ENCODE assay signal across 1 cellular context in the genomic region with DNA sequence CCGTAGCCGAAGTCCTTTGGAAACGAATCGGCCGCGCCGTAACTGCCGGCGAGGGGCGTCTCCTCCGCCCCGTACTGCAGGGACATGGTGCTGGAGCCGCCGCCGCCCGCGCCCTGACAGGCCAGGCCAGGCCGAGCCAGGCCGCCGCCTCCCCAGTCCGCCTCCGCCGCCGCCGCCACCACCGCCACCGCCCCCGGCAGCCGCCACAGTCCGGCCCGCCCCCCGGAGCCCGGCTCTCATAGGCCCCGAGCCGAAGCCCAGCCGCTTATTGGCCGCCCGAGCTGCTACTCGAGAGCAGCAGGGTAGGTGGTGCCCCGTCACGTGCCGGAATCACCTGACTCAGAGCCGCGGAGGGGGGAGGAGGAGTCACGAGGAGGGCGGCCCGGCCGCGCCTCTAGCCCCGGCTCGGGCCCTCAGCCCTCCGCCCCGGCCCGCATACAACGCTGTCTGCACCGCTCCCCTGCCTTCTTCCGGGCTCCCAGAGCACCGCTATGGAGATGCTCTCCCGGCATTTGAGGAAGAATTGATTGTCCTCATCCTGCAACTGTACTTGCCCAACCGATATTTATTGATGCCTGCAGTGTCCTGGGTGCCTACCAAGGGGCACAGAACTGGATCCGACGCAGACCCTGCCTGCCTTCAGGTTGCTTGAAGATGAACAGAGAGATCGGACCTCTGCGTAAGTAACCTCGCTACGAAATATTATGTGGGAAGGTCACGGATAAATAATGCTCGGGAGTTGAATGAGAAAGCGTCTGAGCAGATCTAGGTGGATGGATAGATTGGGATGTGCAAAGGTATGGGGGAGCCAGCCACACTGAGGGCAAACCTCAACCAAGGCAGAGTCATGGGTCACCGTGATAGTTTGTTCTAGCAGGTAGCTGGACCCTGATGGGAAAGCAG.
TF ChIP-seq lines count a peak whose summit lies in the region.

A gene with protein sequence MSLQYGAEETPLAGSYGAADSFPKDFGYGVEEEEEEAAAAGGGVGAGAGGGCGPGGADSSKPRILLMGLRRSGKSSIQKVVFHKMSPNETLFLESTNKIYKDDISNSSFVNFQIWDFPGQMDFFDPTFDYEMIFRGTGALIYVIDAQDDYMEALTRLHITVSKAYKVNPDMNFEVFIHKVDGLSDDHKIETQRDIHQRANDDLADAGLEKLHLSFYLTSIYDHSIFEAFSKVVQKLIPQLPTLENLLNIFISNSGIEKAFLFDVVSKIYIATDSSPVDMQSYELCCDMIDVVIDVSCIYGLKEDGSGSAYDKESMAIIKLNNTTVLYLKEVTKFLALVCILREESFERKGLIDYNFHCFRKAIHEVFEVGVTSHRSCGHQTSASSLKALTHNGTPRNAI (minus strand): TSS at position 212 of the 903 bp plus-strand sequence. CDS start 126 bp downstream, at position 86.

TF ChIP-seq in HepG2, 621 proteins besides CTCF, POLR2A, EP300 and RAD21 (continued from another document and continues in another):
- TF ChIP-seq, protein P1, sequence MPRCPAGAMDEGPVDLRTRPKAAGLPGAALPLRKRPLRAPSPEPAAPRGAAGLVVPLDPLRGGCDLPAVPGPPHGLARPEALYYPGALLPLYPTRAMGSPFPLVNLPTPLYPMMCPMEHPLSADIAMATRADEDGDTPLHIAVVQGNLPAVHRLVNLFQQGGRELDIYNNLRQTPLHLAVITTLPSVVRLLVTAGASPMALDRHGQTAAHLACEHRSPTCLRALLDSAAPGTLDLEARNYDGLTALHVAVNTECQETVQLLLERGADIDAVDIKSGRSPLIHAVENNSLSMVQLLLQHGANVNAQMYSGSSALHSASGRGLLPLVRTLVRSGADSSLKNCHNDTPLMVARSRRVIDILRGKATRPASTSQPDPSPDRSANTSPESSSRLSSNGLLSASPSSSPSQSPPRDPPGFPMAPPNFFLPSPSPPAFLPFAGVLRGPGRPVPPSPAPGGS (CRISPR knock-in tag; IDR thresholded peaks at IDR 0.05): peak; percentile 63; the same call in 1 of the 2 replicates
- TF ChIP-seq RXRB (CRISPR knock-in tag; IDR thresholded peaks at IDR 0.05; ENCODE audit: borderline replicate concordance) (no peak; the same call in 1 of the 2 replicates), XBP1 (CRISPR knock-in tag; IDR thresholded peaks at IDR 0.05) (no peak), SMAD9 (CRISPR knock-in tag; IDR thresholded peaks at IDR 0.05) (0 out of 2 replicates have a peak, but pooled peaks have one; percentile 49), FOXA3 (CRISPR knock-in tag; IDR thresholded peaks at IDR 0.05) (no peak), ZNF441 (CRISPR knock-in tag; IDR thresholded peaks at IDR 0.05; ENCODE audit: borderline replicate concordance) (peak; percentile 65; the same call in 1 of the 2 replicates), DPF2 (CRISPR knock-in tag; IDR thresholded peaks at IDR 0.05; ENCODE audit: borderline replicate concordance, low read depth) (no peak), LCORL (IDR thresholded peaks at IDR 0.05) (no peak), LCORL (CRISPR knock-in tag; IDR thresholded peaks at IDR 0.05) (peak; percentile 60), KLF15 (CRISPR knock-in tag; IDR thresholded peaks at IDR 0.05; ENCODE audit: borderline replicate concordance) (no peak), ZNF256 (CRISPR knock-in tag; conservative IDR thresholded peaks at IDR 0.05) (0 out of 2 replicates have a peak, but pooled peaks have one; percentile 58), FOXK2 (IDR thresholded peaks at IDR 0.05) (no peak), YEATS4 (CRISPR knock-in tag; IDR thresholded peaks at IDR 0.05; ENCODE audit: borderline replicate concordance) (0 out of 2 replicates have a peak, but pooled peaks have one; percentile 28), ZNF563 (CRISPR knock-in tag; IDR thresholded peaks at IDR 0.05) (peak; percentile 47; the same call in 1 of the 2 replicates), RARG (CRISPR knock-in tag; IDR thresholded peaks at IDR 0.05; ENCODE audit: low read depth) (no peak), ZNF790 (CRISPR knock-in tag; IDR thresholded peaks at IDR 0.05; ENCODE audit: borderline replicate concordance) (0 out of 2 replicates have a peak, but pooled peaks have one; percentile 57), TBX2 (CRISPR knock-in tag; IDR thresholded peaks at IDR 0.05; ENCODE audit: borderline replicate concordance) (peak; percentile 38; the same call in 1 of the 2 replicates), PRMT3 (CRISPR knock-in tag; IDR thresholded peaks at IDR 0.05; ENCODE audit: borderline replicate concordance, low read depth) (no peak), SMARCE1 (IDR thresholded peaks at IDR 0.05; ENCODE audit: borderline replicate concordance) (no peak), ZNF616 (CRISPR knock-in tag; IDR thresholded peaks at IDR 0.05; ENCODE audit: low read depth) (no peak), ZNF501 (CRISPR knock-in tag; IDR thresholded peaks at IDR 0.05) (peak; percentile 70), ELF4 (CRISPR knock-in tag; IDR thresholded peaks at IDR 0.05; ENCODE audit: borderline replicate concordance) (no peak; the same call in 1 of the 2 replicates), YY1 (IDR thresholded peaks at IDR 0.05; ENCODE audit: insufficient read depth, insufficient replicate concordance, low read depth, low read length) (peak; percentile 68), ZNF224 (CRISPR knock-in tag; IDR thresholded peaks at IDR 0.05) (no peak), ZNF354B (CRISPR knock-in tag; IDR thresholded peaks at IDR 0.05) (peak; percentile 91), ZNF333 (CRISPR knock-in tag; IDR thresholded peaks at IDR 0.05; ENCODE audit: borderline replicate concordance) (no peak), HNRNPK (IDR thresholded peaks at IDR 0.05; ENCODE audit: low read depth, low read length, poor library complexity, severe bottlenecking) (peak; percentile 6), ZNF605 (CRISPR knock-in tag; IDR thresholded peaks at IDR 0.05) (peak; percentile 46), SP140L (CRISPR knock-in tag; IDR thresholded peaks at IDR 0.05; ENCODE audit: borderline replicate concordance) (0 out of 2 replicates have a peak, but pooled peaks have one; percentile 28)
- TF ChIP-seq, protein P2, sequence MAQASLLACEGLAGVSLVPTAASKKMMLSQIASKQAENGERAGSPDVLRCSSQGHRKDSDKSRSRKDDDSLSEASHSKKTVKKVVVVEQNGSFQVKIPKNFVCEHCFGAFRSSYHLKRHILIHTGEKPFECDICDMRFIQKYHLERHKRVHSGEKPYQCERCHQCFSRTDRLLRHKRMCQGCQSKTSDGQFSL (CRISPR knock-in tag; IDR thresholded peaks at IDR 0.05): no peak
- TF ChIP-seq, protein P3, sequence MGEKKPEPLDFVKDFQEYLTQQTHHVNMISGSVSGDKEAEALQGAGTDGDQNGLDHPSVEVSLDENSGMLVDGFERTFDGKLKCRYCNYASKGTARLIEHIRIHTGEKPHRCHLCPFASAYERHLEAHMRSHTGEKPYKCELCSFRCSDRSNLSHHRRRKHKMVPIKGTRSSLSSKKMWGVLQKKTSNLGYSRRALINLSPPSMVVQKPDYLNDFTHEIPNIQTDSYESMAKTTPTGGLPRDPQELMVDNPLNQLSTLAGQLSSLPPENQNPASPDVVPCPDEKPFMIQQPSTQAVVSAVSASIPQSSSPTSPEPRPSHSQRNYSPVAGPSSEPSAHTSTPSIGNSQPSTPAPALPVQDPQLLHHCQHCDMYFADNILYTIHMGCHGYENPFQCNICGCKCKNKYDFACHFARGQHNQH (CRISPR knock-in tag; IDR thresholded peaks at IDR 0.05): 0 out of 2 replicates have a peak, but pooled peaks have one; percentile 19
- TF ChIP-seq, protein P4, sequence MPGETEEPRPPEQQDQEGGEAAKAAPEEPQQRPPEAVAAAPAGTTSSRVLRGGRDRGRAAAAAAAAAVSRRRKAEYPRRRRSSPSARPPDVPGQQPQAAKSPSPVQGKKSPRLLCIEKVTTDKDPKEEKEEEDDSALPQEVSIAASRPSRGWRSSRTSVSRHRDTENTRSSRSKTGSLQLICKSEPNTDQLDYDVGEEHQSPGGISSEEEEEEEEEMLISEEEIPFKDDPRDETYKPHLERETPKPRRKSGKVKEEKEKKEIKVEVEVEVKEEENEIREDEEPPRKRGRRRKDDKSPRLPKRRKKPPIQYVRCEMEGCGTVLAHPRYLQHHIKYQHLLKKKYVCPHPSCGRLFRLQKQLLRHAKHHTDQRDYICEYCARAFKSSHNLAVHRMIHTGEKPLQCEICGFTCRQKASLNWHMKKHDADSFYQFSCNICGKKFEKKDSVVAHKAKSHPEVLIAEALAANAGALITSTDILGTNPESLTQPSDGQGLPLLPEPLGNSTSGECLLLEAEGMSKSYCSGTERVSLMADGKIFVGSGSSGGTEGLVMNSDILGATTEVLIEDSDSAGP (CRISPR knock-in tag; IDR thresholded peaks at IDR 0.05; ENCODE audit: borderline replicate concordance): peak; percentile 41; the same call in 1 of the 2 replicates
- TF ChIP-seq, protein P5, sequence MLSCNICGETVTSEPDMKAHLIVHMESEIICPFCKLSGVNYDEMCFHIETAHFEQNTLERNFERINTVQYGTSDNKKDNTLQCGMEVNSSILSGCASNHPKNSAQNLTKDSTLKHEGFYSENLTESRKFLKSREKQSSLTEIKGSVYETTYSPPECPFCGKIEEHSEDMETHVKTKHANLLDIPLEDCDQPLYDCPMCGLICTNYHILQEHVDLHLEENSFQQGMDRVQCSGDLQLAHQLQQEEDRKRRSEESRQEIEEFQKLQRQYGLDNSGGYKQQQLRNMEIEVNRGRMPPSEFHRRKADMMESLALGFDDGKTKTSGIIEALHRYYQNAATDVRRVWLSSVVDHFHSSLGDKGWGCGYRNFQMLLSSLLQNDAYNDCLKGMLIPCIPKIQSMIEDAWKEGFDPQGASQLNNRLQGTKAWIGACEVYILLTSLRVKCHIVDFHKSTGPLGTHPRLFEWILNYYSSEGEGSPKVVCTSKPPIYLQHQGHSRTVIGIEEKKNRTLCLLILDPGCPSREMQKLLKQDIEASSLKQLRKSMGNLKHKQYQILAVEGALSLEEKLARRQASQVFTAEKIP (CRISPR knock-in tag; IDR thresholded peaks at IDR 0.05; ENCODE audit: borderline replicate concordance): no peak
- TF ChIP-seq, protein P6, sequence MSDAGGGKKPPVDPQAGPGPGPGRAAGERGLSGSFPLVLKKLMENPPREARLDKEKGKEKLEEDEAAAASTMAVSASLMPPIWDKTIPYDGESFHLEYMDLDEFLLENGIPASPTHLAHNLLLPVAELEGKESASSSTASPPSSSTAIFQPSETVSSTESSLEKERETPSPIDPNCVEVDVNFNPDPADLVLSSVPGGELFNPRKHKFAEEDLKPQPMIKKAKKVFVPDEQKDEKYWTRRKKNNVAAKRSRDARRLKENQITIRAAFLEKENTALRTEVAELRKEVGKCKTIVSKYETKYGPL (CRISPR knock-in tag; IDR thresholded peaks at IDR 0.05): no peak
- TF ChIP-seq, protein P7, sequence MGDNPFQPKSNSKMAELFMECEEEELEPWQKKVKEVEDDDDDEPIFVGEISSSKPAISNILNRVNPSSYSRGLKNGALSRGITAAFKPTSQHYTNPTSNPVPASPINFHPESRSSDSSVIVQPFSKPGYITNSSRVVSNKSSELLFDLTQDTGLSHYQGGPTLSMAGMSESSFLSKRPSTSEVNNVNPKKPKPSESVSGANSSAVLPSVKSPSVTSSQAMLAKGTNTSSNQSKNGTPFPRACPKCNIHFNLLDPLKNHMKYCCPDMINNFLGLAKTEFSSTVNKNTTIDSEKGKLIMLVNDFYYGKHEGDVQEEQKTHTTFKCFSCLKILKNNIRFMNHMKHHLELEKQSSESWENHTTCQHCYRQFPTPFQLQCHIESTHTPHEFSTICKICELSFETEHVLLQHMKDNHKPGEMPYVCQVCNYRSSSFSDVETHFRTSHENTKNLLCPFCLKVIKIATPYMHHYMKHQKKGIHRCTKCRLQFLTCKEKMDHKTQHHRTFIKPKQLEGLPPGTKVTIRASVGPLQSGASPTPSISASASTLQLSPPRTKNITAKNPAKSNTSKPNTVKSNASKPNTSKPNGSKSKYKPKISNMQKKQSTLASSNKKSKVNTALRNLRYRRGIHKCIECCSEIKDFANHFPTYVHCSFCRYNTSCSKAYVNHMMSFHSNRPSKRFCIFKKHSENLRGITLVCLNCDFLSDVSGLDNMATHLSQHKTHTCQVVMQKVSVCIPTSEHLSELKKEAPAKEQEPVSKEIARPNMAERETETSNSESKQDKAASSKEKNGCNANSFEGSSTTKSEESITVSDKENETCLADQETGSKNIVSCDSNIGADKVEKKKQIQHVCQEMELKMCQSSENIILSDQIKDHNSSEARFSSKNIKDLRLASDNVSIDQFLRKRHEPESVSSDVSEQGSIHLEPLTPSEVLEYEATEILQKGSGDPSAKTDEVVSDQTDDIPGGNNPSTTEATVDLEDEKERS (CRISPR knock-in tag; IDR thresholded peaks at IDR 0.05): no peak
